In the genomic region with DNA sequence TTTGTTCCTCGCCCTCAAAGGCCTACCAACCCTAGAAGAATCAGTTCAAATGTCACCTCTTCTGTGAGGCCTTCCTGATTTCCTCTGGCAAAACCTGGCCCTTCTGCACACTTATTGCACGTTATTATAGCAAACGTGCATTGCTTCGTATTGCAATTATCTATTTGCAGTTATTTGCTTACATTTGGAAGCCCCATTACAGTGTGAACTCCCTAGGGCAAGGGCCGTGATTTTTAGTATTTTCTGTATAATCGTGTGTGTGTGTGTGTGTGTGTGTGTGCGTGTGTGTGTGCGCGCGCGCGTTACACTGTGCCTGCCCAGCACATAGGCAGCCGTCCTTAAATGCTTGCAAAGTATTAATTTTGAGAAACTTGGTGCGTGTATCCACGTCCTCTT, we compare ENCODE assay signal across 9 cellular contexts. TPM values are rescaled to one million over a fixed set of nuclear protein-coding genes. Genes with fewer than 3 reads are reported as not detected.
A peak's percentile ranks its signal among the peaks of the same experiment; 100 is the strongest.
DNase-seq lines count a peak whose midpoint lies in the region; ATAC-seq and TF ChIP-seq lines count a peak whose summit lies in the region.
"Had no signal": no experiment of that assay in that cellular context is flagged by ENCODE, and none has a peak within 500 bp of the region (broad histone marks: within the 10 kb centered on the region; RNA-seq: fewer than 3 reads in every experiment).

No MANE protein-coding gene starts in this region.

- H3F3A ChIP-seq in GM23338 (replicated peaks; ENCODE audit: low read depth): 0 out of 2 replicates have a peak, but pooled peaks cover 4% of the 10 kb centered on the region

- H3K9me3 ChIP-seq in OCI-LY7 (ENCODE audit: low read length): no peaks in the 10 kb centered on the region

- CTCF ChIA-PET in OCI-LY7 (lab: Charles Lee; ENCODE audit: unreplicated experiment): no interaction called here

- no TSS peak for BruUV-seq in OCI-LY7 (replicated peaks; lab: Mats Ljungman, UMichigan)

- intact Hi-C loops in OCI-LY7 (cut with micrococcal nuclease; ENCODE audit: unreplicated experiment): no loop called here

- H3K36me3 Mint-ChIP-seq in GM23338 (ENCODE audit: low read depth) (no peaks in the 10 kb centered on the region), progenitor cell of endocrine pancreas (ENCODE audit: insufficient read depth) (no peaks in the 10 kb centered on the region)

- no peak for TF ChIP-seq CTCF in GM23338 (conservative IDR thresholded peaks at IDR 0.05; ENCODE audit: low read depth in 2 of 2)
- no peak for TF ChIP-seq CTCF in OCI-LY7 (conservative IDR thresholded peaks at IDR 0.05; ENCODE audit: low read length)
- TF ChIP-seq CTCF in fibroblast of mammary gland (conservative IDR thresholded peaks at IDR 0.05; ENCODE audit: control insufficient read depth, insufficient read depth, low read depth, low read length): no peak
- no peak for TF ChIP-seq CTCF in progenitor cell of endocrine pancreas (IDR thresholded peaks at IDR 0.05; ENCODE audit: unreplicated experiment)

- H3K4me1 Mint-ChIP-seq in GM23338: peaks cover 4% of the 10 kb centered on the region
- peaks cover 4% of the 10 kb centered on the region for H3K4me1 Mint-ChIP-seq in progenitor cell of endocrine pancreas (ENCODE audit: low read depth)

- POLR2A ChIA-PET in OCI-LY7 (lab: Charles Lee): interaction anchor here (0.6 to 1.2 kb wide), 4 partner anchors 22 to 210 kb away, joined by 3 to 4 read pairs (median 3); no protein-coding TSS in a partner anchor

- peak overlapping the region; percentile 92 for H2AFZ ChIP-seq in GM23338
- H2AFZ ChIP-seq in OCI-LY7 (ENCODE audit: low read length): peak overlapping the region; percentile 99

- H3K4me2 ChIP-seq in GM23338 (peak overlapping the region; percentile 73), OCI-LY7 (ENCODE audit: low read length) (peak overlapping the region; percentile 81)

- no peak for DNase-seq in GM23338 (ENCODE audit: low spot score)
- no peak for DNase-seq in OCI-LY7 (ENCODE audit: low spot score)
- DNase-seq in fibroblast of mammary gland (ENCODE audit: low read depth): no peak
- DNase-seq in progenitor cell of endocrine pancreas (ENCODE audit: low spot score, unreplicated experiment): no peak
- no peak for DNase-seq in cortex of kidney (lab: John Stamatoyannopoulos, UW)
- DNase-seq in NCI-H1105 treated with DMSO at 0.1 percent for 48 hours (lab: John Stamatoyannopoulos, UW): no peak
- DNase-seq in HuH-7 (ENCODE audit: low spot score): no peak

- no peaks in the 10 kb centered on the region for H3K36me3 ChIP-seq in GM23338 (ENCODE audit: insufficient read depth)
- no peaks in the 10 kb centered on the region for H3K36me3 ChIP-seq in OCI-LY7 (ENCODE audit: insufficient read depth, low read length)

- ATAC-seq in GM23338: peak; percentile 9

- no peaks in the 10 kb centered on the region for H3K79me2 ChIP-seq in GM23338 (replicated peaks; ENCODE audit: insufficient read depth)
- H3K79me2 ChIP-seq in OCI-LY7 (ENCODE audit: insufficient read depth, low read depth, low read length): no peaks in the 10 kb centered on the region

- H3K9me2 ChIP-seq in GM23338 (ENCODE audit: insufficient read depth): peaks cover 7% of the 10 kb centered on the region; the same call in 1 of the 2 replicates
- no peaks in the 10 kb centered on the region for H3K9me2 ChIP-seq in OCI-LY7 (ENCODE audit: insufficient read depth, low read length)

- H3K27ac ChIP-seq in GM23338 (ENCODE audit: low read depth) (no peak overlapping the region), OCI-LY7 (ENCODE audit: low read depth, low read length, poor library complexity, severe bottlenecking) (no peak overlapping the region)

- peaks cover 35% of the 10 kb centered on the region for H3K27me3 ChIP-seq in GM23338 (ENCODE audit: insufficient read depth)

- H3K4me3 ChIP-seq in GM08714 (ENCODE audit: low read length): peak overlapping the region; percentile 55; the same call in 1 of the 2 replicates
- peak overlapping the region; percentile 63 for H3K4me3 ChIP-seq in GM23338
- peak overlapping the region; percentile 72 for H3K4me3 ChIP-seq in OCI-LY7 (ENCODE audit: low read depth, low read length, poor library complexity, severe bottlenecking)
- H3K4me3 ChIP-seq in fibroblast of mammary gland (ENCODE audit: control insufficient read depth, low read depth, low read length): peak overlapping the region; percentile 62

- no peak overlapping the region for H3K27ac Mint-ChIP-seq in GM23338
- H3K27ac Mint-ChIP-seq in progenitor cell of endocrine pancreas: peak overlapping the region; percentile 78

- peak overlapping the region; percentile 79 for H3K4me3 Mint-ChIP-seq in GM23338
- H3K4me3 Mint-ChIP-seq in progenitor cell of endocrine pancreas (ENCODE audit: low read depth): peak overlapping the region; percentile 77

- 0 out of 3 replicates have a peak, but pooled peaks cover 5% of the 10 kb centered on the region for H3K9me3 Mint-ChIP-seq in GM23338
- peaks cover 4% of the 10 kb centered on the region for H3K9me3 Mint-ChIP-seq in progenitor cell of endocrine pancreas (ENCODE audit: low read depth)

- H3K27me3 Mint-ChIP-seq in GM23338 (ENCODE audit: insufficient read depth, low read depth, poor library complexity): peaks cover 36% of the 10 kb centered on the region
- H3K27me3 Mint-ChIP-seq in progenitor cell of endocrine pancreas: peaks cover 26% of the 10 kb centered on the region

- H4K20me1 ChIP-seq in GM23338 (replicated peaks; ENCODE audit: insufficient read depth) (no peaks in the 10 kb centered on the region; the same call in 1 of the 2 replicates), OCI-LY7 (ENCODE audit: insufficient read depth, low read length) (no peaks in the 10 kb centered on the region)

- H3K4me1 ChIP-seq in GM23338 (ENCODE audit: insufficient read depth): peaks cover 3% of the 10 kb centered on the region; the same call in 1 of the 2 replicates
- H3K4me1 ChIP-seq in OCI-LY7 (ENCODE audit: insufficient read depth, low read length, poor library complexity, severe bottlenecking): peaks cover 5% of the 10 kb centered on the region

TF ChIP-seq in GM23338, 12 proteins besides CTCF, POLR2A, EP300 and RAD21 (continues in another document):
- TF ChIP-seq, protein P1, sequence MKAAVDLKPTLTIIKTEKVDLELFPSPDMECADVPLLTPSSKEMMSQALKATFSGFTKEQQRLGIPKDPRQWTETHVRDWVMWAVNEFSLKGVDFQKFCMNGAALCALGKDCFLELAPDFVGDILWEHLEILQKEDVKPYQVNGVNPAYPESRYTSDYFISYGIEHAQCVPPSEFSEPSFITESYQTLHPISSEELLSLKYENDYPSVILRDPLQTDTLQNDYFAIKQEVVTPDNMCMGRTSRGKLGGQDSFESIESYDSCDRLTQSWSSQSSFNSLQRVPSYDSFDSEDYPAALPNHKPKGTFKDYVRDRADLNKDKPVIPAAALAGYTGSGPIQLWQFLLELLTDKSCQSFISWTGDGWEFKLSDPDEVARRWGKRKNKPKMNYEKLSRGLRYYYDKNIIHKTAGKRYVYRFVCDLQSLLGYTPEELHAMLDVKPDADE (IDR thresholded peaks at IDR 0.05): no peak
- TF ChIP-seq JUNB (IDR thresholded peaks at IDR 0.05; ENCODE audit: unreplicated experiment): no peak
- TF ChIP-seq ZNF114 (CRISPR knock-in tag; IDR thresholded peaks at IDR 0.05): no peak
- TF ChIP-seq ZNF331 (CRISPR knock-in tag; IDR thresholded peaks at IDR 0.05; ENCODE audit: low read depth): no peak
- no peak for TF ChIP-seq POLR2AphosphoS5 (IDR thresholded peaks at IDR 0.05; ENCODE audit: low read depth)
- no peak for TF ChIP-seq NANOG (IDR thresholded peaks at IDR 0.05; ENCODE audit: borderline replicate concordance)

RNA-seq across cellular contexts. Expression of a gene that starts 0.5 kb away (rescaled TPM):
- total RNA-seq in GM23338 (2014; rRNA removed; shearing (Covaris generic)): 3.2 and 13.0 TPM in 2 replicates
- polyA plus RNA-seq in GM23338 (2016; fragmentation: Nextera tagmentation; extraction: Ambion mirVana): 1.5 and 2.2 TPM in 2 replicates
- 2.3 and 3.4 TPM in 2 replicates for total RNA-seq in OCI-LY7 (2014; rRNA removed; shearing (Covaris generic))
- total RNA-seq in OCI-LY7 (2022) (3.3 and 4.3 TPM in 2 replicates), progenitor cell of endocrine pancreas (11.5 and 13.4 TPM in 2 replicates)

RNA-seq across cellular contexts. Expression of a gene that starts 5.5 kb away (rescaled TPM):
- 5.2 and 12.1 TPM in 2 replicates for total RNA-seq in GM23338 (2014; rRNA removed; shearing (Covaris generic))
- polyA plus RNA-seq in GM23338 (2016; fragmentation: Nextera tagmentation; extraction: Ambion mirVana): 2.8 and 5.1 TPM in 2 replicates
- not detected in 2 replicates for total RNA-seq in OCI-LY7 (2014; rRNA removed; shearing (Covaris generic))
- not detected in 2 replicates for total RNA-seq in OCI-LY7 (2022)
- 2.5 and 2.6 TPM in 2 replicates for total RNA-seq in progenitor cell of endocrine pancreas
- total RNA-seq: T-helper 1 cell treated with Interleukin-12 subunit alpha and Interleukin-12 subunit beta and Interleukin-4 antibody, amounts not matched to agents 30 ng/mL and 1 ng/mL, for 36 hours had no signal
